Comparison of ENCODE assay signal across 25 cellular contexts in the genomic region with DNA sequence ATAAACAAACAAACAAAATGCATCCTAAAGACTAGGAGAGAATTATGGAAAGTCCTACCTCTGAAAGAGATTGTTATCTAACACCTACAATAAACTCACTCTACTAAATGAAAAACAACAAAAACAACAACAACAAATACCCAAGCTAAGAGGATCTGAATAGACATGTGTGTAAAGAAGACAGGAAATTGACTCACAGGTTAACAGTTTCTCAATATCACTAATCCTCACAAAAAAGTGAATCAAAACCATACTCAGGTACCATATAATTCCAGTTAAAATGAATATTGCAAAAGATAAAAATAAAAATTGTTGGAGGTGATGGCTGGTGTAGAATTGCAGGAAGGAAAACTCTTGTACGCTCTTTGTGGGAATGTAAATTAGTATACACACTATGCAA.
"Had no signal": no experiment of that assay in that cellular context is flagged by ENCODE, and none has a peak within 500 bp of the region (broad histone marks: within the 10 kb centered on the region; RNA-seq: fewer than 3 reads in every experiment).

No MANE protein-coding gene starts in this region.

- H3K36me3 Mint-ChIP-seq: activated naive CD8-positive, alpha-beta T cell; natural killer cell; neural progenitor cell; type B pancreatic cell had no signal

- H3K27ac Mint-ChIP-seq: activated CD8-positive, alpha-beta T cell treated with anti-CD3 and anti-CD28 coated beads for 36 hours; activated naive CD8-positive, alpha-beta T cell; natural killer cell; neural progenitor cell; stimulated activated naive CD8-positive, alpha-beta T cell treated with anti-CD3 and anti-CD28 coated beads, Interleukin-15, Interleukin-2, amounts not matched to agents 100 ng/mL and 50 ng/mL, for 24 hours; type B pancreatic cell had no signal

- DNase-seq: activated CD4-positive, alpha-beta T cell treated with anti-CD3 and anti-CD28 coated beads, Interleukin-2, amount 50 U/mL, for 1 hour; activated CD8-positive, alpha-beta T cell treated with anti-CD3 and anti-CD28 coated beads for 36 hours; activated T-cell treated with anti-CD3 and anti-CD28 coated beads for 4 hours; anterior cingulate cortex; cerebellar nuclear complex; colonic mucosa; effector CD8-positive, alpha-beta T cell; kidney glomerular epithelial cell; mesendoderm; natural killer cell; posterior cingulate gyrus; right cardiac atrium; spleen; substantia nigra; T-helper 9 cell; uterus had no signal

- ATAC-seq: activated CD8-positive, alpha-beta T cell treated with anti-CD3 and anti-CD28 coated beads for 36 hours; left lobe of liver; natural killer cell; right cardiac atrium had no signal

- H3K36me3 ChIP-seq: cardiac muscle cell, colonic mucosa, neural progenitor cell, spleen, uterus had no signal

- H3K4me1 Mint-ChIP-seq: natural killer cell, neural progenitor cell had no signal

- H3K4me1 ChIP-seq: colonic mucosa, neural progenitor cell, uterus had no signal

- H3K27me3 ChIP-seq: colonic mucosa, uterus had no signal

- H3K4me3 ChIP-seq: cardiac muscle cell, colonic mucosa, lung, neural progenitor cell, spleen, uterus had no signal

- H3K4me3 Mint-ChIP-seq: activated CD8-positive, alpha-beta T cell treated with anti-CD3 and anti-CD28 coated beads for 36 hours; activated naive CD8-positive, alpha-beta T cell; natural killer cell; neural progenitor cell; stimulated activated naive CD8-positive, alpha-beta T cell treated with anti-CD3 and anti-CD28 coated beads, Interleukin-15, Interleukin-2, amounts not matched to agents 100 ng/mL and 50 ng/mL, for 24 hours; type B pancreatic cell had no signal

- H3K9me3 Mint-ChIP-seq: activated CD8-positive, alpha-beta T cell treated with anti-CD3 and anti-CD28 coated beads for 36 hours; natural killer cell; neural progenitor cell; stimulated activated naive CD8-positive, alpha-beta T cell treated with anti-CD3 and anti-CD28 coated beads, Interleukin-15, Interleukin-2, amounts not matched to agents 100 ng/mL and 50 ng/mL, for 24 hours; type B pancreatic cell had no signal

- H3K9me3 ChIP-seq: colonic mucosa, uterus had no signal

- H3K27ac ChIP-seq: cardiac muscle cell, colonic mucosa, epithelial cell of prostate, neural progenitor cell, spleen, uterus, VCaP had no signal
